8 cellular contexts compared by ENCODE assay signal in the genomic region with DNA sequence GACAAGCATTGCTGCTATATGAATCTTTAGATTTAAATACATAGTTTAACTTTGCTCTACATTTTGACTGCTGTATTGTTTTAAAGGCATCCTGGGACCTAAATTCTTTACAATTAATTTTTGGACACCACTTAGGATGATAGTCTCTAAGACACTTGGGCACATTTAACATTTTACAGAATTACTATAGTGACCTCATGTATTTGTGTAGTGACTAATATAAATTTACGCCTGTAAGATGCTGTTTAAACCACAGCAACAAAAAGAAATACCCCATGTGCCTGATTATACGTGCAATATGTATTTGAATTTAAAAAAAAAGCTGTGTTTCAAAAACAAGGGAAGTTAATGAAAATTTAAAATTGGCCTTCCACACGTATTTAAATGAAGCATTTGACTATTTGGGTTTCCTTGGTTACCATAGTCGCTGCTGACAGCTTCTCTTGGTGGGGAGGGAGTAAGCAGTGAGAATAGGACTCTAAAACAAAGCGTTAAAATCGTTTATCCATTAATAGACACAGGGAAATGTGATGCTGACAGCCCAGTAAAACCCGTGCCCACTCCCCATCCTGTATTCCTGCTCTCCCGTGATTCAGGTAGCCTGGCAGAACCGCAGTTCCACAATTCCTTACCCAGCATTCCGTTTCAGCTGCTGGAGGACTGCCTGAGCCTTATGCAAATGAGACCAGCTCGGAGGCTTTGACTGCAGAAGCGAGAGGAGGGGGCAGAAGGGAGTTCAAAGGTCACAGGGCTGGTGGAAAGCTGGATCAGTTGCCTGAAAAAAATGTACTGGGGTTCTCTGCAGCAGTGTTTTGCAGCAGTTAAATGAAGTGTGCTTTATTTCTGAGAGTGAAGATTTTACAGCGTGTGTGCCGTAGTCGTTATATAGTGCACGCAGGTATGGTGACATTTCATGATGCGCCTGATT.
DNase-seq lines count a peak whose midpoint lies in the region; ATAC-seq and TF ChIP-seq lines count a peak whose summit lies in the region.

No MANE protein-coding gene starts in this region.

- no TSS peak for BruUV-seq in HCT116 (replicated peaks; lab: Mats Ljungman, UMichigan)

- no peak overlapping the region for H3K9ac ChIP-seq in HCT116 (ENCODE audit: low read length)

- peak overlapping the region; percentile 43 for H3K4me3 Mint-ChIP-seq in endothelial cell (ENCODE audit: unreplicated experiment)

- no peak overlapping the region for H3K4me3 ChIP-seq in HCT116 (replicated peaks in 1 of 2; ENCODE audit: low read depth in 1 of 2, low read length in 2 of 2)

- TF ChIP-seq POLR2A in HCT116 (IDR thresholded peaks at IDR 0.05; ENCODE audit: borderline replicate concordance, extremely low read depth, insufficient read depth, insufficient read length), result no peak

- peaks cover 16% of the 10 kb centered on the region for H3K27me3 ChIP-seq in HCT116 (ENCODE audit: insufficient read depth, low read length)

- no peaks in the 10 kb centered on the region for H3K79me2 ChIP-seq in HCT116 (ENCODE audit: insufficient read depth, low read length)

- intact Hi-C loops in HCT116 (cut with micrococcal nuclease), result no loop called here

- POLR2A ChIA-PET in HCT116 (lab: Charles Lee), result no interaction called here

- H3K36me3 ChIP-seq in HCT116 (ENCODE audit: control insufficient read depth in 1 of 2, insufficient read depth in 2 of 2, low read length in 2 of 2), result no peaks in the 10 kb centered on the region

- H3K4me1 ChIP-seq in HCT116 (ENCODE audit: control insufficient read depth in 1 of 2, insufficient read depth in 2 of 2, low read length in 2 of 2), result no peaks in the 10 kb centered on the region

- DNase-seq in HCT116 (ENCODE audit: low read depth, low spot score) (no peak), NCI-H82 treated with DMSO at 0.1 percent for 48 hours (lab: John Stamatoyannopoulos, UW; ENCODE audit: unreplicated experiment) (peak; percentile 86), endothelial cell (ENCODE audit: low spot score) (peak; percentile 66), midbrain (lab: John Stamatoyannopoulos, UW) (peak; percentile 73)
- DNase-seq in effector CD4-positive, alpha-beta T cell, result no peak
- no peak for DNase-seq in effector CD8-positive, alpha-beta T cell (lab: John Stamatoyannopoulos, UW)

- H3K36me3 Mint-ChIP-seq in endothelial cell (ENCODE audit: low read depth, unreplicated experiment), result no peaks in the 10 kb centered on the region

- H3K4me2 ChIP-seq in HCT116 (ENCODE audit: low read length), result 0 out of 2 replicates have a peak overlapping the region, but pooled peaks have one; percentile 6

- H2AFZ ChIP-seq in HCT116 (ENCODE audit: low read depth, low read length, poor library complexity, severe bottlenecking), result no peak overlapping the region

- TF ChIP-seq CTCF in HCT116 (IDR thresholded peaks at IDR 0.05 in 2 of 3, conservative IDR thresholded peaks at IDR 0.05 in 1 of 3; ENCODE audit: borderline replicate concordance in 1 of 3, insufficient read depth in 1 of 3, low read depth in 2 of 3, low read length in 2 of 3) (no peak), endothelial cell (IDR thresholded peaks at IDR 0.05; ENCODE audit: unreplicated experiment) (no peak)

- no peaks in the 10 kb centered on the region for H3K9me3 ChIP-seq in HCT116 (ENCODE audit: control insufficient read depth in 1 of 2, insufficient read depth in 1 of 2, low read depth in 1 of 2, low read length in 2 of 2)

- no peaks in the 10 kb centered on the region for H3K9me3 Mint-ChIP-seq in endothelial cell (ENCODE audit: unreplicated experiment)

- no peak for TF ChIP-seq RAD21 in HCT116 (IDR thresholded peaks at IDR 0.05; ENCODE audit: low read depth)

- no peak overlapping the region for H3K27ac ChIP-seq in HCT116 (ENCODE audit: low read depth, low read length)

- H3K27me3 Mint-ChIP-seq in endothelial cell (ENCODE audit: unreplicated experiment), result no peaks in the 10 kb centered on the region

- RAD21 ChIA-PET in HCT116 (lab: Charles Lee; ENCODE audit: low non-redundant PET in 1 of 2, low total read pairs in 2 of 2, uncharacterized antibody in 2 of 2, unreplicated experiment in 2 of 2), result no interaction called here

- H4K20me1 ChIP-seq in HCT116 (ENCODE audit: insufficient read depth), result no peaks in the 10 kb centered on the region

- H3K9me2 ChIP-seq in HCT116 (ENCODE audit: insufficient read depth), result no peaks in the 10 kb centered on the region

- CTCF ChIA-PET in HCT116 (lab: Charles Lee), result no interaction called here

- peaks cover 18% of the 10 kb centered on the region for H3K4me1 Mint-ChIP-seq in endothelial cell (ENCODE audit: unreplicated experiment)

- peak overlapping the region; percentile 88 for H3K27ac Mint-ChIP-seq in endothelial cell (ENCODE audit: unreplicated experiment)

- no peak for ATAC-seq in HCT116
- ATAC-seq in HG02973 (IDR thresholded peaks at IDR 0.05; ENCODE audit: unreplicated experiment), result no peak
- ATAC-seq in GM18870 (IDR thresholded peaks at IDR 0.05; ENCODE audit: unreplicated experiment), result no peak

TF ChIP-seq in HCT116, 20 proteins besides CTCF, POLR2A, EP300 and RAD21:
- TF ChIP-seq CEBPB (IDR thresholded peaks at IDR 0.05; ENCODE audit: low read depth), result no peak
- TF ChIP-seq YY1 (IDR thresholded peaks at IDR 0.05; ENCODE audit: extremely low read depth, insufficient replicate concordance, low read depth, low read length), result no peak
- TF ChIP-seq, protein P1, sequence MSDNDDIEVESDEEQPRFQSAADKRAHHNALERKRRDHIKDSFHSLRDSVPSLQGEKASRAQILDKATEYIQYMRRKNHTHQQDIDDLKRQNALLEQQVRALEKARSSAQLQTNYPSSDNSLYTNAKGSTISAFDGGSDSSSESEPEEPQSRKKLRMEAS (IDR thresholded peaks at IDR 0.05), result no peak
- TF ChIP-seq SIN3A (IDR thresholded peaks at IDR 0.05; ENCODE audit: low read depth), result no peak
- no peak for TF ChIP-seq SP1 (IDR thresholded peaks at IDR 0.05; ENCODE audit: low read depth)
- TF ChIP-seq POLR2AphosphoS5 (IDR thresholded peaks at IDR 0.05; ENCODE audit: low read depth, low read length), result no peak
- TF ChIP-seq, protein P2, sequence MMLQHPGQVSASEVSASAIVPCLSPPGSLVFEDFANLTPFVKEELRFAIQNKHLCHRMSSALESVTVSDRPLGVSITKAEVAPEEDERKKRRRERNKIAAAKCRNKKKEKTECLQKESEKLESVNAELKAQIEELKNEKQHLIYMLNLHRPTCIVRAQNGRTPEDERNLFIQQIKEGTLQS (IDR thresholded peaks at IDR 0.05), result no peak
- TF ChIP-seq JUND (IDR thresholded peaks at IDR 0.05), result no peak
- TF ChIP-seq, protein P3, sequence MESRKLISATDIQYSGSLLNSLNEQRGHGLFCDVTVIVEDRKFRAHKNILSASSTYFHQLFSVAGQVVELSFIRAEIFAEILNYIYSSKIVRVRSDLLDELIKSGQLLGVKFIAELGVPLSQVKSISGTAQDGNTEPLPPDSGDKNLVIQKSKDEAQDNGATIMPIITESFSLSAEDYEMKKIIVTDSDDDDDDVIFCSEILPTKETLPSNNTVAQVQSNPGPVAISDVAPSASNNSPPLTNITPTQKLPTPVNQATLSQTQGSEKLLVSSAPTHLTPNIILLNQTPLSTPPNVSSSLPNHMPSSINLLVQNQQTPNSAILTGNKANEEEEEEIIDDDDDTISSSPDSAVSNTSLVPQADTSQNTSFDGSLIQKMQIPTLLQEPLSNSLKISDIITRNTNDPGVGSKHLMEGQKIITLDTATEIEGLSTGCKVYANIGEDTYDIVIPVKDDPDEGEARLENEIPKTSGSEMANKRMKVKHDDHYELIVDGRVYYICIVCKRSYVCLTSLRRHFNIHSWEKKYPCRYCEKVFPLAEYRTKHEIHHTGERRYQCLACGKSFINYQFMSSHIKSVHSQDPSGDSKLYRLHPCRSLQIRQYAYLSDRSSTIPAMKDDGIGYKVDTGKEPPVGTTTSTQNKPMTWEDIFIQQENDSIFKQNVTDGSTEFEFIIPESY (IDR thresholded peaks at IDR 0.05; ENCODE audit: extremely low read depth, insufficient replicate concordance, low read length), result no peak
- TF ChIP-seq EGR1 (IDR thresholded peaks at IDR 0.05; ENCODE audit: low read depth), result no peak
- no peak for TF ChIP-seq ZNF274 (IDR thresholded peaks at IDR 0.05; ENCODE audit: low read depth, low read length)
- TF ChIP-seq, protein P4, sequence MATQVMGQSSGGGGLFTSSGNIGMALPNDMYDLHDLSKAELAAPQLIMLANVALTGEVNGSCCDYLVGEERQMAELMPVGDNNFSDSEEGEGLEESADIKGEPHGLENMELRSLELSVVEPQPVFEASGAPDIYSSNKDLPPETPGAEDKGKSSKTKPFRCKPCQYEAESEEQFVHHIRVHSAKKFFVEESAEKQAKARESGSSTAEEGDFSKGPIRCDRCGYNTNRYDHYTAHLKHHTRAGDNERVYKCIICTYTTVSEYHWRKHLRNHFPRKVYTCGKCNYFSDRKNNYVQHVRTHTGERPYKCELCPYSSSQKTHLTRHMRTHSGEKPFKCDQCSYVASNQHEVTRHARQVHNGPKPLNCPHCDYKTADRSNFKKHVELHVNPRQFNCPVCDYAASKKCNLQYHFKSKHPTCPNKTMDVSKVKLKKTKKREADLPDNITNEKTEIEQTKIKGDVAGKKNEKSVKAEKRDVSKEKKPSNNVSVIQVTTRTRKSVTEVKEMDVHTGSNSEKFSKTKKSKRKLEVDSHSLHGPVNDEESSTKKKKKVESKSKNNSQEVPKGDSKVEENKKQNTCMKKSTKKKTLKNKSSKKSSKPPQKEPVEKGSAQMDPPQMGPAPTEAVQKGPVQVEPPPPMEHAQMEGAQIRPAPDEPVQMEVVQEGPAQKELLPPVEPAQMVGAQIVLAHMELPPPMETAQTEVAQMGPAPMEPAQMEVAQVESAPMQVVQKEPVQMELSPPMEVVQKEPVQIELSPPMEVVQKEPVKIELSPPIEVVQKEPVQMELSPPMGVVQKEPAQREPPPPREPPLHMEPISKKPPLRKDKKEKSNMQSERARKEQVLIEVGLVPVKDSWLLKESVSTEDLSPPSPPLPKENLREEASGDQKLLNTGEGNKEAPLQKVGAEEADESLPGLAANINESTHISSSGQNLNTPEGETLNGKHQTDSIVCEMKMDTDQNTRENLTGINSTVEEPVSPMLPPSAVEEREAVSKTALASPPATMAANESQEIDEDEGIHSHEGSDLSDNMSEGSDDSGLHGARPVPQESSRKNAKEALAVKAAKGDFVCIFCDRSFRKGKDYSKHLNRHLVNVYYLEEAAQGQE (IDR thresholded peaks at IDR 0.05; ENCODE audit: low read depth), result no peak

Comparison
In these comparisons a context has a peak if more than half of its experiments do, and no peak if none do; other contexts are left out.
1. DNase-seq: peak in NCI-H82 treated with DMSO at 0.1 percent for 48 hours (single experiment), endothelial cell (single experiment) and midbrain (single experiment); none in HCT116 (single experiment), effector CD4-positive, alpha-beta T cell (single experiment) and effector CD8-positive, alpha-beta T cell (single experiment).